13 cellular contexts compared by ENCODE assay signal in genomic region chr13:75877092-75877491, GRCh38.
A peak's percentile ranks its signal among the peaks of the same experiment; 100 is the strongest.
DNase-seq lines count a peak whose midpoint lies in the region; ATAC-seq, FAIRE-seq and TF ChIP-seq lines count a peak whose summit lies in the region.
"Had no signal": no experiment of that assay in that cellular context is flagged by ENCODE, and none has a peak within 500 bp of the region (broad histone marks: within the 10 kb centered on the region; RNA-seq: fewer than 3 reads in every experiment).

No MANE protein-coding gene starts in this region.

- H3K4me3 Mint-ChIP-seq in GM23338 (no peak overlapping the region), neural progenitor cell (no peak overlapping the region), CD14-positive monocyte (no peak overlapping the region)

- H3F3A ChIP-seq in GM23338 (replicated peaks; ENCODE audit: low read depth): no peaks in the 10 kb centered on the region
- H3F3A ChIP-seq in neural progenitor cell (ENCODE audit: low read depth): no peaks in the 10 kb centered on the region

- FAIRE-seq in K562 (lab: Jason Lieb, UNC) (no peak), kidney (lab: Jason Lieb, UNC) (no peak)

- no TSS peak for BruUV-seq in K562 (replicated peaks; lab: Mats Ljungman, UMichigan)

- in situ Hi-C loops in K562 (cut with MboI): loop anchor here (5.0 kb wide), 1 partner anchor 135 kb away; no protein-coding TSS in a partner anchor

- H3K27me3 Mint-ChIP-seq in GM23338 (ENCODE audit: insufficient read depth, low read depth, poor library complexity): no peaks in the 10 kb centered on the region
- H3K27me3 Mint-ChIP-seq in neural progenitor cell (ENCODE audit: insufficient read depth, low read depth): no peaks in the 10 kb centered on the region
- H3K27me3 Mint-ChIP-seq in CD14-positive monocyte (ENCODE audit: low read depth in 3 of 3): peaks cover 0 to 6% (median 1%) of the 10 kb centered on the region in 3 donors

- H3K4me2 ChIP-seq in GM23338 (no peak overlapping the region), OCI-LY3 (ENCODE audit: low read length) (no peak overlapping the region), K562 (ENCODE audit: insufficient read depth, low read length) (no peak overlapping the region), neural progenitor cell (peak overlapping the region; percentile 33)
- H3K4me2 ChIP-seq: SK-N-SH had no signal

- no peak for TF ChIP-seq RAD21 in K562 (CRISPR knock-in tag; conservative IDR thresholded peaks at IDR 0.05 in 1 of 2, IDR thresholded peaks at IDR 0.05 in 1 of 2)

- TF ChIP-seq CTCF in GM23338 (conservative IDR thresholded peaks at IDR 0.05; ENCODE audit: low read depth in 2 of 2) (no peak), OCI-LY3 (IDR thresholded peaks at IDR 0.05; ENCODE audit: low read depth, low read length) (no peak), K562 (IDR thresholded peaks at IDR 0.05 in 2 of 3, conservative IDR thresholded peaks at IDR 0.05 in 1 of 3; ENCODE audit: insufficient read depth in 2 of 3, low read depth in 1 of 3, low read length in 3 of 3) (no peak), neural progenitor cell (IDR thresholded peaks at IDR 0.05) (no peak), CD14-positive monocyte (IDR thresholded peaks at IDR 0.05) (no peak), kidney (IDR thresholded peaks at IDR 0.05; ENCODE audit: borderline replicate concordance, extremely low read depth, insufficient read depth) (no peak)

- POLR2A ChIA-PET in K562 (lab: Yijun Ruan, JAX): no interaction called here

- no peaks in the 10 kb centered on the region for H3K9me3 Mint-ChIP-seq in GM23338
- no peaks in the 10 kb centered on the region for H3K9me3 Mint-ChIP-seq in neural progenitor cell
- H3K9me3 Mint-ChIP-seq in CD14-positive monocyte: no peaks in the 10 kb centered on the region

- ATAC-seq in GM23338: peak; percentile 75
- no peak for ATAC-seq in K562
- no peak for ATAC-seq in GM21576 (IDR thresholded peaks at IDR 0.05; ENCODE audit: unreplicated experiment)

- H3K27ac ChIP-seq in GM23338 (ENCODE audit: low read depth) (no peak overlapping the region), OCI-LY3 (ENCODE audit: low read length) (no peak overlapping the region), K562 (ENCODE audit: extremely low read depth, low read depth, low read length) (no peak overlapping the region), neural progenitor cell (no peak overlapping the region), kidney (ENCODE audit: low read depth in 2 of 2, low read length in 2 of 2) (no peak overlapping the region)
- H3K27ac ChIP-seq: Peyer's patch had no signal

- WGBS in K562 (ENCODE audit: insufficient coverage, low coverage, missing lambda C conversion rate): 54% methylated on average over 3 of the region's 3 CpGs

- no peak overlapping the region for H2AFZ ChIP-seq in GM23338
- 0 out of 2 replicates have a peak overlapping the region, but pooled peaks have one; percentile 37 for H2AFZ ChIP-seq in OCI-LY3 (ENCODE audit: low read depth, low read length)
- H2AFZ ChIP-seq in K562 (ENCODE audit: low read depth, low read length): peak overlapping the region; percentile 83
- H2AFZ ChIP-seq in neural progenitor cell (replicated peaks): peak overlapping the region; percentile 90

- H3K79me2 ChIP-seq in GM23338 (replicated peaks; ENCODE audit: insufficient read depth) (no peaks in the 10 kb centered on the region), OCI-LY3 (ENCODE audit: low read length) (no peaks in the 10 kb centered on the region), K562 (ENCODE audit: control insufficient read depth, insufficient read depth, low read length) (no peaks in the 10 kb centered on the region), neural progenitor cell (ENCODE audit: low read depth) (no peaks in the 10 kb centered on the region)

- H3K9ac ChIP-seq in OCI-LY3 (ENCODE audit: low read length): no peak overlapping the region
- no peak overlapping the region for H3K9ac ChIP-seq in K562 (ENCODE audit: insufficient read depth in 1 of 2, low read depth in 2 of 2, low read length in 2 of 2)
- H3K9ac ChIP-seq in neural progenitor cell: no peak overlapping the region
- no peak overlapping the region for H3K9ac ChIP-seq in kidney (ENCODE audit: low read length in 2 of 2)
- H3K9ac ChIP-seq: SK-N-SH had no signal

- H3K36me3 Mint-ChIP-seq in GM23338 (ENCODE audit: low read depth) (no peaks in the 10 kb centered on the region), neural progenitor cell (no peaks in the 10 kb centered on the region), CD14-positive monocyte (no peaks in the 10 kb centered on the region)

- H3K9me3 ChIP-seq in OCI-LY3 (ENCODE audit: insufficient read depth, low read length) (no peaks in the 10 kb centered on the region), K562 (replicated peaks; ENCODE audit: control insufficient read depth, insufficient read depth, low read depth, low read length) (no peaks in the 10 kb centered on the region), neural progenitor cell (ENCODE audit: low read depth) (no peaks in the 10 kb centered on the region), kidney (ENCODE audit: control insufficient read depth in 1 of 2, low read length in 2 of 2) (no peaks in the 10 kb centered on the region)
- H3K9me3 ChIP-seq: HAP-1, Peyer's patch, SK-N-SH had no signal

- H3K9me2 ChIP-seq in GM23338 (ENCODE audit: insufficient read depth): no peaks in the 10 kb centered on the region
- H3K9me2 ChIP-seq: SK-N-SH had no signal

- no peaks in the 10 kb centered on the region for H3K9me1 ChIP-seq in K562 (ENCODE audit: control insufficient read depth, insufficient read depth, low read length)

- H3K27me3 ChIP-seq in GM23338 (ENCODE audit: insufficient read depth) (no peaks in the 10 kb centered on the region), OCI-LY3 (ENCODE audit: low read depth, low read length) (peaks cover 10% of the 10 kb centered on the region), K562 (ENCODE audit: control insufficient read depth in 2 of 2, insufficient read depth in 2 of 2, low read length in 2 of 2) (no peaks in the 10 kb centered on the region), neural progenitor cell (no peaks in the 10 kb centered on the region)
- H3K27me3 ChIP-seq: Peyer's patch had no signal

- H3K4me1 Mint-ChIP-seq in GM23338 (peaks cover 26% of the 10 kb centered on the region), neural progenitor cell (peaks cover 4% of the 10 kb centered on the region), CD14-positive monocyte (peaks cover 25% of the 10 kb centered on the region)

- H3K4me3 ChIP-seq in GM23338 (no peak overlapping the region), OCI-LY3 (ENCODE audit: low read length) (no peak overlapping the region), K562 (no peak overlapping the region), neural progenitor cell (no peak overlapping the region), kidney (ENCODE audit: low read length in 2 of 2) (no peak overlapping the region)
- H3K4me3 ChIP-seq: HAP-1, Peyer's patch had no signal

- H3K4me1 ChIP-seq in GM23338 (ENCODE audit: insufficient read depth) (peaks cover 8% of the 10 kb centered on the region; the same call in 1 of the 2 replicates), OCI-LY3 (ENCODE audit: low read length) (peaks cover 17% of the 10 kb centered on the region), K562 (replicated peaks in 1 of 2; ENCODE audit: control insufficient read depth in 2 of 2, insufficient read depth in 2 of 2, low read length in 2 of 2) (no peaks in the 10 kb centered on the region), neural progenitor cell (peaks cover 8% of the 10 kb centered on the region), kidney (ENCODE audit: control insufficient read depth in 1 of 2, insufficient read depth in 1 of 2, low read depth in 1 of 2, low read length in 2 of 2) (no peaks in the 10 kb centered on the region)
- H3K4me1 ChIP-seq: HAP-1, Peyer's patch had no signal

- no peak for TF ChIP-seq EP300 in K562 (IDR thresholded peaks at IDR 0.05; ENCODE audit: low read length)

- CTCF ChIA-PET in K562 (lab: Yijun Ruan, JAX; ENCODE audit: low intra/inter-chr PET ratio): interaction anchor here (0.9 to 1.8 kb wide), 3 partner anchors 140 to 597 kb away, joined by 3 to 9 read pairs (median 5); no protein-coding TSS in a partner anchor

- H3K36me3 ChIP-seq in GM23338 (ENCODE audit: insufficient read depth): no peaks in the 10 kb centered on the region
- no peaks in the 10 kb centered on the region for H3K36me3 ChIP-seq in OCI-LY3 (replicated peaks; ENCODE audit: low read depth, low read length)
- H3K36me3 ChIP-seq in K562 (ENCODE audit: control insufficient read depth, insufficient read depth, low read length): no peaks in the 10 kb centered on the region
- H3K36me3 ChIP-seq in neural progenitor cell: no peaks in the 10 kb centered on the region
- no peaks in the 10 kb centered on the region for H3K36me3 ChIP-seq in kidney (ENCODE audit: control insufficient read depth in 1 of 2, insufficient read depth in 2 of 2, low read length in 2 of 2)
- H3K36me3 ChIP-seq: HAP-1, Peyer's patch had no signal

- peak; percentile 42 for DNase-seq in GM23338 (ENCODE audit: low spot score)
- no peak for DNase-seq in K562 (ENCODE audit: extremely low read depth in 1 of 4, low spot score in 3 of 4)
- DNase-seq in neural progenitor cell (ENCODE audit: low spot score): peak; percentile 35
- no peak for DNase-seq in RKO (ENCODE audit: low spot score)
- no peak for DNase-seq in CD14-positive monocyte (ENCODE audit: low spot score)
- no peak for DNase-seq in kidney
- DNase-seq: NCI-H187 treated with DMSO at 0.1 percent for 48 hours, NCI-H524 treated with DMSO at 0.1 percent for 48 hours had no signal

- intact Hi-C loops in K562 (cut with micrococcal nuclease): loop anchor here (5.0 to 10.0 kb wide), 4 partner anchors 180 to 1108 kb away; no protein-coding TSS in a partner anchor
- intact Hi-C loops in CD14-positive monocyte (cut with micrococcal nuclease): loop anchor here in 1 of 2 donors (10.0 kb wide), 1 partner anchor 598 kb away; no protein-coding TSS in a partner anchor
- intact Hi-C loops in kidney (cut with DNase I): no loop called here

- TF ChIP-seq POLR2A in K562 (conservative IDR thresholded peaks at IDR 0.05): no peak

- H4K20me1 ChIP-seq in GM23338 (replicated peaks; ENCODE audit: insufficient read depth) (no peaks in the 10 kb centered on the region), OCI-LY3 (ENCODE audit: insufficient read depth, low read length) (no peaks in the 10 kb centered on the region), K562 (replicated peaks; ENCODE audit: control insufficient read depth, insufficient read depth, low read length) (no peaks in the 10 kb centered on the region), neural progenitor cell (ENCODE audit: low read depth) (no peaks in the 10 kb centered on the region)

- H3K27ac Mint-ChIP-seq in GM23338: 0 out of 2 replicates have a peak overlapping the region, but pooled peaks have one; percentile 16
- H3K27ac Mint-ChIP-seq in neural progenitor cell: no peak overlapping the region
- no peak overlapping the region for H3K27ac Mint-ChIP-seq in CD14-positive monocyte

TF ChIP-seq in K562, 482 proteins besides CTCF, POLR2A, EP300 and RAD21:
- TF ChIP-seq TRIM24 (IDR thresholded peaks at IDR 0.05): no peak
- no peak for TF ChIP-seq TCFL5 (CRISPR knock-in tag; conservative IDR thresholded peaks at IDR 0.05)
- TF ChIP-seq KDM2B (CRISPR knock-in tag; IDR thresholded peaks at IDR 0.05): no peak

Comparison
In these comparisons a context has a peak if more than half of its experiments do, and no peak if none do; other contexts are left out.
1. DNase-seq: peak in GM23338 (single experiment) and neural progenitor cell (single experiment); none in K562 (0 of 4), RKO (single experiment), CD14-positive monocyte (single experiment) and kidney (single experiment).